20 cellular contexts compared by ENCODE assay signal in the genomic region with DNA sequence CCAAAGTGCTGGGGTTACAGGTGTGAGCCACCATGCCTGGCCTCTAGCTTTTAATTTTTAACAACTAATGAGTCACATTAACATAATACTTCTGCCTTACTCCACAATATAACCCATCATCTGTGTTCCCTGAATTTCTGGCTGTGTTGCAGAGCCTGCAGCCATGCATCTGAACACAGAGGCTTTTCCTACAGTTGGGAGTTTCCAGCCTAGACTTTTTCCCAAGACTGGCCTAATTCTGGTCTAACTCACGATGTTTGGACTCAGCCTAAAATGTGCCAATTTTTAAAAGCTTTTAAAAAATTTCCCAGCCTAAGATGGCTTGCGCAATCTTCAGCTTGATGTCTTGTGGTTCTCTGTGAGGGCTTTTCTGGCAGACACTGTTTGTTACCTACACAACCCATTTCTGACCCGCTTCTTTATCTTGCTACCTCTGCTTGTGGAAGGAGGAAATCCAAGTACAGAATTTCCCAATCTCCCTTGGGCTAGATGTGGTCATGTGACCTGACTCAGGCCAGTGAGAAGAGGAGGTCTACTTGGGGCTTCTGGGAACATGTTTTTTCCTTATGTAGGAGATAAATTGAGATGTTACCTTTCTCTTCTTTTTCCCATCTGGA.
DNase-seq lines count a peak whose midpoint lies in the region; ATAC-seq and TF ChIP-seq lines count a peak whose summit lies in the region.
"Had no signal": no experiment of that assay in that cellular context is flagged by ENCODE, and none has a peak within 500 bp of the region (broad histone marks: within the 10 kb centered on the region; RNA-seq: fewer than 3 reads in every experiment).

No MANE protein-coding gene starts in this region.

- intact Hi-C loops in Right ventricle myocardium superior (cut with DNase I) = no loop called here
- intact Hi-C loops in cardiac septum (cut with DNase I) = no loop called here
- intact Hi-C loops in left cardiac atrium (cut with DNase I) = no loop called here

- peak overlapping the region; percentile 41 for H3K27ac ChIP-seq in suprapubic skin
- H3K27ac ChIP-seq: ascending aorta, KMS-11 had no signal

- DNase-seq in Right ventricle myocardium superior (no peak), cardiac septum (ENCODE audit: low spot score) (no peak), OCI-M1 (lab: John Stamatoyannopoulos, UW) (peak; percentile 1), left cardiac atrium (peak; percentile 20), suprapubic skin (ENCODE audit: low spot score in 2 of 2) (no peak), NCI-H1092 treated with DMSO at 0.1 percent for 48 hours (lab: John Stamatoyannopoulos, UW) (no peak)
- no peak for DNase-seq in activated effector memory CD4-positive, alpha-beta T cell treated with anti-CD3 and anti-CD28 coated beads, Interleukin-2, amount 50 U/mL, for 16 hours
- DNase-seq: activated naive CD4-positive, alpha-beta T cell treated with anti-CD3 and anti-CD28 coated beads for 36 hours; CD8-positive, alpha-beta T cell; endodermal cell; NCI-H1417; NCI-H2171; NCI-H748 treated with DMSO at 0.1 percent for 48 hours; retina; stimulated activated naive CD8-positive, alpha-beta T cell treated with anti-CD3 and anti-CD28 coated beads, Interleukin-15, Interleukin-2, amounts not matched to agents 100 U/mL and 50 U/mL, for 24 hours; T-helper 1 cell; trophoblast cell had no signal

- WGBS in suprapubic skin = 58% methylated on average over 3 of the region's 3 CpGs

- TF ChIP-seq CTCF in suprapubic skin (IDR thresholded peaks at IDR 0.05) = no peak

- no peak for TF ChIP-seq EP300 in suprapubic skin (IDR thresholded peaks at IDR 0.05)

- peaks cover 2% of the 10 kb centered on the region for H3K27me3 ChIP-seq in suprapubic skin
- H3K27me3 ChIP-seq: ascending aorta had no signal

- H3K36me3 ChIP-seq in suprapubic skin = no peaks in the 10 kb centered on the region
- H3K36me3 ChIP-seq: ascending aorta had no signal

- H3K4me1 ChIP-seq in suprapubic skin = no peaks in the 10 kb centered on the region
- H3K4me1 ChIP-seq: ascending aorta had no signal

- H3K9me3 ChIP-seq in suprapubic skin = no peaks in the 10 kb centered on the region
- H3K9me3 ChIP-seq: ascending aorta had no signal

- ATAC-seq in Right ventricle myocardium superior (ENCODE audit: poor library complexity) = peak; percentile 43
- peak; percentile 59 to 73 for ATAC-seq in left cardiac atrium
- no peak for ATAC-seq in HG02870 (IDR thresholded peaks at IDR 0.05; ENCODE audit: unreplicated experiment)
- ATAC-seq: CD8-positive, alpha-beta T cell; stimulated activated naive CD8-positive, alpha-beta T cell treated with anti-CD3 and anti-CD28 coated beads, Interleukin-15, Interleukin-2, amounts not matched to agents 100 U/mL and 50 U/mL, for 24 hours had no signal

- no peak overlapping the region for H3K4me3 ChIP-seq in suprapubic skin
- H3K4me3 ChIP-seq: ascending aorta had no signal

- TF ChIP-seq POLR2A in suprapubic skin (IDR thresholded peaks at IDR 0.05) = no peak

Comparison
In these comparisons a context has a peak if more than half of its experiments do, and no peak if none do; other contexts are left out.
1. DNase-seq: peak in OCI-M1 (single experiment) and left cardiac atrium (single experiment); none in Right ventricle myocardium superior (single experiment), cardiac septum (single experiment), suprapubic skin (0 of 2), NCI-H1092 treated with DMSO at 0.1 percent for 48 hours (single experiment) and activated effector memory CD4-positive, alpha-beta T cell treated with anti-CD3 and anti-CD28 coated beads, Interleukin-2, amount 50 U/mL, for 16 hours (single experiment).